Comparison of ENCODE assay signal across 20 cellular contexts in the genomic region with DNA sequence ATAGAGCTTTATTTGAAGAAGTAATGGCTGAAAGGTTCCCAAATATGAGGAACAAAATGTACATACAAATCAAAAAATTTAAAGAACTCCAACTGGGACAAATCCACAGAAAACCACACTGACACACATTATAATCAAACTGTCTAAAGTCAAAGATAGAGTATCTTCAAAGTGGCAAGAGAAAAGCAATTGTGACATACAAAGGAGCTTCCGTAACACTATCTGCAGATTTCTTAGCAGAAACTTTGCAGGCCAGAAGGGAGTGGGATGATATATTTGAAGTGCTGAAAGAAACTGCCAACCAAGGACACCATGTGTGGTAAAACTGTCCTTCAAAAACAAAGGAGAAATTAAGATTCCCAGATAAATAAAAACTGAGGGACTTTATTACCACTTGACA.
"Had no signal": no experiment of that assay in that cellular context is flagged by ENCODE, and none has a peak within 500 bp of the region (broad histone marks: within the 10 kb centered on the region; RNA-seq: fewer than 3 reads in every experiment).

No MANE protein-coding gene starts in this region.

- FAIRE-seq: kidney had no signal

- H3K4me3 ChIP-seq: colonic mucosa, gastrocnemius medialis, left lung, prostate gland, right atrium auricular region, suprapubic skin, transverse colon, uterus had no signal

- H3K9me3 ChIP-seq: colonic mucosa, gastrocnemius medialis, prostate gland, suprapubic skin had no signal

- H3K36me3 ChIP-seq: colonic mucosa, gastrocnemius medialis, left lung, prostate gland, suprapubic skin, uterus had no signal

- H3K27me3 ChIP-seq: colonic mucosa, gastrocnemius medialis, left lung, right atrium auricular region, suprapubic skin, transverse colon, uterus had no signal

- ATAC-seq: activated CD8-positive, alpha-beta memory T cell treated with anti-CD3 and anti-CD28 coated beads, Interleukin-2, amount 10 ng/mL, durations not matched to agents 7 days and 5 days; gastrocnemius medialis; stimulated activated naive CD8-positive, alpha-beta T cell treated with anti-CD3 and anti-CD28 coated beads, Interleukin-15, amount 100 ng/mL, for 72 hours had no signal

- DNase-seq: activated CD4-positive, alpha-beta memory T cell treated with anti-CD3 and anti-CD28 coated beads, Interleukin-2, amount 10 ng/mL, durations not matched to agents 7 days and 5 days; activated CD4-positive, alpha-beta T cell treated with anti-CD3 and anti-CD28 coated beads for 48 hours; activated CD4-positive, CD25-positive, alpha-beta regulatory T cell; activated CD8-positive, alpha-beta memory T cell treated with anti-CD3 and anti-CD28 coated beads, Interleukin-2, amount 10 ng/mL, durations not matched to agents 7 days and 5 days; amniotic stem cell; colonic mucosa; endodermal cell; gastrocnemius medialis; head of caudate nucleus; kidney; left lung; stimulated activated CD4-positive, alpha-beta T cell treated with anti-CD3 and anti-CD28 coated beads, Interleukin-15, amount 100 ng/mL, for 24 hours; stimulated activated CD4-positive, alpha-beta T cell treated with anti-CD3 and anti-CD28 coated beads, Interleukin-2, amount 100 ng/mL, for 48 hours; stimulated activated naive CD8-positive, alpha-beta T cell treated with anti-CD3 and anti-CD28 coated beads, Interleukin-15, amount 100 ng/mL, for 72 hours; T-helper 9 cell; transverse colon; uterus had no signal

- H3K4me1 ChIP-seq: colonic mucosa, gastrocnemius medialis, left lung, prostate gland, right atrium auricular region, suprapubic skin, uterus had no signal

- H3K27ac ChIP-seq: colonic mucosa, gastrocnemius medialis, left lung, prostate gland, right atrium auricular region, suprapubic skin, transverse colon, uterus had no signal
